In the genomic region with DNA sequence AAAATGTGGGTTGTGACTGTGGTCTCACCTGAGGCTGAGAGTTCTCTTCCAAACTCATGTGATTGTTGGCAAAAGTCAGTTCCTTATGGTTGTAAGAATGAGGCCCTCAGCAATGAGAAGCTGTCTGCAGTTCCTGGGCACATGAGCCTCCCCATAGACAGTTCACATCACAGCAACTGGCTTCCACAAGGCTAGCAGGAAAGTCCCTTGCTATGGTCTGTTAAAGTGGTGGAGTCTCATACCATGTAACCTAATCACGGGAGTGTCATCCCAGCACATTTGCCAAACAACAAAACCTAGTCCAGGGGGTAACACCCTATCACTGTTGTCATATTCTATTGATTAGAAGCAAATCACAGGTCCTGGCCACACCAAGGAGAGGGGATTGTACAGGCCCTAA, we compare ENCODE assay signal across 14 cellular contexts.
"Had no signal": no experiment of that assay in that cellular context is flagged by ENCODE, and none has a peak within 500 bp of the region (broad histone marks: within the 10 kb centered on the region; RNA-seq: fewer than 3 reads in every experiment).

No MANE protein-coding gene starts in this region.

- H3K9me3 ChIP-seq: tibial artery had no signal

- H3K36me3 ChIP-seq: tibial artery had no signal

- H3K4me1 ChIP-seq: tibial artery had no signal

- H3K27me3 ChIP-seq: tibial artery had no signal

- H3K4me3 ChIP-seq: tibial artery had no signal

- DNase-seq: activated CD4-positive, alpha-beta memory T cell treated with anti-CD3 and anti-CD28 coated beads, Interleukin-2, amount 10 ng/mL, durations not matched to agents 7 days and 5 days; activated CD4-positive, alpha-beta T cell treated with anti-CD3 and anti-CD28 coated beads for 36 hours; activated naive CD4-positive, alpha-beta T cell treated with anti-CD3 and anti-CD28 coated beads, Interleukin-2, amount 10 ng/mL, durations not matched to agents 7 days and 5 days; activated T-cell treated with anti-CD3 and anti-CD28 coated beads, Interleukin-2, amount 50 U/mL, for 24 hours; dermis blood vessel endothelial cell; effector memory CD8-positive, alpha-beta T cell; foreskin melanocyte; left ventricle myocardium superior; mesendoderm; nephron progenitor cell; occipital lobe; stimulated activated CD4-positive, alpha-beta T cell treated with anti-CD3 and anti-CD28 coated beads, Interleukin-4, amount 100 ng/mL, for 1 hour; stimulated activated naive B cell treated with anti-CD40 and anti-IgM and Interleukin-4, amounts not matched to agents 10 μg/mL and 1 μg/mL and 100 μg/mL, for 72 hours; tibial artery had no signal

- ATAC-seq: activated CD4-positive, alpha-beta T cell treated with anti-CD3 and anti-CD28 coated beads for 36 hours; effector memory CD8-positive, alpha-beta T cell; left ventricle myocardium superior; stimulated activated naive B cell treated with anti-CD40 and anti-IgM and Interleukin-4, amounts not matched to agents 10 μg/mL and 1 μg/mL and 100 μg/mL, for 72 hours had no signal

- H3K27ac ChIP-seq: tibial artery had no signal
